ENCODE assay signal across 13 cellular contexts in the genomic region with DNA sequence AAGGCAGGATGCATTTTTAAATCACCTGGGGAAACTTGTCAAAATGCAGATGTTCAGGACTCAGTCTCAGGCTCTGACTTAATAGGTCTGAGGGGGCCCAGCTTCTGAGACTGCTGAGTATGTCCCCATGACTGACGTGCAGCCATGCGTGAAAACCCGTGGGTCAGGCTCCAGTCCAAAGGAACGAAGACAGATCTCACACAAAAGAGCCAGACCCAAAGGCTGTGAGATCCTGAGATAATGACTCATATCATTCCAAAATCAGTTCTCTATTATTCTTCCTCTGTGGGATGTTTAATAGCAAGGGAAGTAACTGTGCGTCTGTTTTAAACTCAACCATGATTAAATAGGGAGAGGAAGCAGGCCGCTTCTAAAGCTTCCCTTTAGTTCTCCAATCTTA.
A peak's percentile ranks its signal among the peaks of the same experiment; 100 is the strongest.
DNase-seq lines count a peak whose midpoint lies in the region; ATAC-seq, FAIRE-seq and TF ChIP-seq lines count a peak whose summit lies in the region.
"Had no signal": no experiment of that assay in that cellular context is flagged by ENCODE, and none has a peak within 500 bp of the region (broad histone marks: within the 10 kb centered on the region; RNA-seq: fewer than 3 reads in every experiment).

No MANE protein-coding gene starts in this region.

- H3K4me1 Mint-ChIP-seq in WTC11: peaks cover 10% of the 10 kb centered on the region; the same call in 1 of the 2 replicates
- H3K4me1 Mint-ChIP-seq: CD4-positive, alpha-beta memory T cell had no signal

- no peak overlapping the region for H3K27ac Mint-ChIP-seq in WTC11
- H3K27ac Mint-ChIP-seq: CD4-positive, alpha-beta memory T cell had no signal

- H3K36me3 ChIP-seq in HEK293 (ENCODE audit: control insufficient read depth in 2 of 2, insufficient read depth in 1 of 2, low read length in 2 of 2): no peaks in the 10 kb centered on the region
- H3K36me3 ChIP-seq: gastrocnemius medialis, WERI-Rb-1 had no signal

- peak; percentile 55 for DNase-seq in astrocyte of the spinal cord (ENCODE audit: low read depth, low spot score)
- peak; percentile 91 for DNase-seq in kidney tubule cell (ENCODE audit: low spot score)
- peak; percentile 13 for DNase-seq in urothelium cell line (ENCODE audit: low spot score)
- no peak for DNase-seq in hepatic stellate cell (ENCODE audit: low spot score)
- no peak for DNase-seq in NCI-H345 treated with DMSO at 0.1 percent for 48 hours (lab: John Stamatoyannopoulos, UW; ENCODE audit: unreplicated experiment)
- DNase-seq in WTC11 (ENCODE audit: low spot score): no peak
- DNase-seq: CD4-positive, alpha-beta memory T cell; effector CD4-positive, alpha-beta T cell; gastrocnemius medialis; MV-4-11; psoas muscle; WERI-Rb-1 had no signal

- H3K27me3 Mint-ChIP-seq in WTC11 (ENCODE audit: low read depth): no peaks in the 10 kb centered on the region; the same call in none of the 2 replicates

- ATAC-seq in WTC11: no peak
- ATAC-seq: gastrocnemius medialis, psoas muscle had no signal

- peaks cover 25% of the 10 kb centered on the region for H3K9me3 Mint-ChIP-seq in WTC11

- H3K36me3 Mint-ChIP-seq in WTC11: peaks cover 10% of the 10 kb centered on the region
- H3K36me3 Mint-ChIP-seq: CD4-positive, alpha-beta memory T cell had no signal

- H3K4me1 ChIP-seq in HEK293 (ENCODE audit: control insufficient read depth, insufficient read depth, low read length): peaks cover 2% of the 10 kb centered on the region; the same call in 1 of the 2 replicates
- H3K4me1 ChIP-seq: gastrocnemius medialis, psoas muscle had no signal

- no peak overlapping the region for H3K4me3 Mint-ChIP-seq in WTC11
- H3K4me3 Mint-ChIP-seq: CD4-positive, alpha-beta memory T cell had no signal

- POLR2A ChIA-PET in HEK293 (lab: Yijun Ruan, JAX) (interaction anchor here (0.7 kb wide), 1 partner anchor 31 kb away, joined by 5 read pairs; no protein-coding TSS in a partner anchor), WTC11 (lab: Charles Lee) (interaction anchor here (0.7 kb wide), 1 partner anchor 36 kb away, joined by 3 read pairs; no protein-coding TSS in a partner anchor)

- CTCF ChIA-PET in HEK293 (lab: Yijun Ruan, JAX) (no interaction called here), WTC11 (lab: Charles Lee) (no interaction called here)

- H3K9me3 ChIP-seq in HEK293 (ENCODE audit: control insufficient read depth, insufficient read depth, low read depth, low read length): no peaks in the 10 kb centered on the region
- H3K9me3 ChIP-seq: gastrocnemius medialis, psoas muscle had no signal

- H3K27ac ChIP-seq in HEK293 (ENCODE audit: extremely low read depth, low read depth, low read length): no peak overlapping the region
- H3K27ac ChIP-seq: gastrocnemius medialis, psoas muscle, WERI-Rb-1 had no signal

- no peak overlapping the region for H3K4me3 ChIP-seq in HEK293 (ENCODE audit: low read depth, low read length)
- H3K4me3 ChIP-seq in astrocyte of the spinal cord (ENCODE audit: low read depth, low read length): no peak overlapping the region
- H3K4me3 ChIP-seq: gastrocnemius medialis, psoas muscle had no signal

- in situ Hi-C loops in astrocyte of the spinal cord (cut with HindIII; ENCODE audit: low sequenced_read_pairs): no loop called here

- no peak for FAIRE-seq in urothelium cell line (lab: Jason Lieb, UNC)

- TF ChIP-seq CTCF in HEK293 (tag by site-specific recombination; IDR thresholded peaks at IDR 0.05) (no peak), astrocyte of the spinal cord (IDR thresholded peaks at IDR 0.05; ENCODE audit: low read depth, low read length) (no peak), WTC11 (IDR thresholded peaks at IDR 0.05) (no peak)

TF ChIP-seq in HEK293, 187 proteins besides CTCF, POLR2A, EP300 and RAD21 (continues in another document):
- TF ChIP-seq, protein P1, sequence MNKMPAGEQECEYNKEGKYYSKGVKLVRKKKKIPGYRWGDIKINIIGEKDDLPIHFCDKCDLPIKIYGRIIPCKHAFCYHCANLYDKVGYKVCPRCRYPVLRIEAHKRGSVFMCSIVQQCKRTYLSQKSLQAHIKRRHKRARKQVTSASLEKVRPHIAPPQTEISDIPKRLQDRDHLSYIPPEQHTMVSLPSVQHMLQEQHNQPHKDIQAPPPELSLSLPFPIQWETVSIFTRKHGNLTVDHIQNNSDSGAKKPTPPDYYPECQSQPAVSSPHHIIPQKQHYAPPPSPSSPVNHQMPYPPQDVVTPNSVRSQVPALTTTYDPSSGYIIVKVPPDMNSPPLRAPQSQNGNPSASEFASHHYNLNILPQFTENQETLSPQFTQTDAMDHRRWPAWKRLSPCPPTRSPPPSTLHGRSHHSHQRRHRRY (tag by site-specific recombination; IDR thresholded peaks at IDR 0.05): no peak
- TF ChIP-seq ZNF324 (tag by site-specific recombination; IDR thresholded peaks at IDR 0.05): no peak
- TF ChIP-seq ZBTB17 (tag by site-specific recombination; IDR thresholded peaks at IDR 0.05): peak; percentile 74
- TF ChIP-seq, protein P2, sequence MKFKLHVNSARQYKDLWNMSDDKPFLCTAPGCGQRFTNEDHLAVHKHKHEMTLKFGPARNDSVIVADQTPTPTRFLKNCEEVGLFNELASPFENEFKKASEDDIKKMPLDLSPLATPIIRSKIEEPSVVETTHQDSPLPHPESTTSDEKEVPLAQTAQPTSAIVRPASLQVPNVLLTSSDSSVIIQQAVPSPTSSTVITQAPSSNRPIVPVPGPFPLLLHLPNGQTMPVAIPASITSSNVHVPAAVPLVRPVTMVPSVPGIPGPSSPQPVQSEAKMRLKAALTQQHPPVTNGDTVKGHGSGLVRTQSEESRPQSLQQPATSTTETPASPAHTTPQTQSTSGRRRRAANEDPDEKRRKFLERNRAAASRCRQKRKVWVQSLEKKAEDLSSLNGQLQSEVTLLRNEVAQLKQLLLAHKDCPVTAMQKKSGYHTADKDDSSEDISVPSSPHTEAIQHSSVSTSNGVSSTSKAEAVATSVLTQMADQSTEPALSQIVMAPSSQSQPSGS (tag by site-specific recombination; IDR thresholded peaks at IDR 0.05; ENCODE audit: low read depth): no peak
- TF ChIP-seq, protein P3, sequence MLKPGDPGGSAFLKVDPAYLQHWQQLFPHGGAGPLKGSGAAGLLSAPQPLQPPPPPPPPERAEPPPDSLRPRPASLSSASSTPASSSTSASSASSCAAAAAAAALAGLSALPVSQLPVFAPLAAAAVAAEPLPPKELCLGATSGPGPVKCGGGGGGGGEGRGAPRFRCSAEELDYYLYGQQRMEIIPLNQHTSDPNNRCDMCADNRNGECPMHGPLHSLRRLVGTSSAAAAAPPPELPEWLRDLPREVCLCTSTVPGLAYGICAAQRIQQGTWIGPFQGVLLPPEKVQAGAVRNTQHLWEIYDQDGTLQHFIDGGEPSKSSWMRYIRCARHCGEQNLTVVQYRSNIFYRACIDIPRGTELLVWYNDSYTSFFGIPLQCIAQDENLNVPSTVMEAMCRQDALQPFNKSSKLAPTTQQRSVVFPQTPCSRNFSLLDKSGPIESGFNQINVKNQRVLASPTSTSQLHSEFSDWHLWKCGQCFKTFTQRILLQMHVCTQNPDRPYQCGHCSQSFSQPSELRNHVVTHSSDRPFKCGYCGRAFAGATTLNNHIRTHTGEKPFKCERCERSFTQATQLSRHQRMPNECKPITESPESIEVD (tag by site-specific recombination; IDR thresholded peaks at IDR 0.05): no peak

TF ChIP-seq in WTC11, 78 proteins besides CTCF, POLR2A, EP300 and RAD21 (continues in another document):
- TF ChIP-seq, protein P4, sequence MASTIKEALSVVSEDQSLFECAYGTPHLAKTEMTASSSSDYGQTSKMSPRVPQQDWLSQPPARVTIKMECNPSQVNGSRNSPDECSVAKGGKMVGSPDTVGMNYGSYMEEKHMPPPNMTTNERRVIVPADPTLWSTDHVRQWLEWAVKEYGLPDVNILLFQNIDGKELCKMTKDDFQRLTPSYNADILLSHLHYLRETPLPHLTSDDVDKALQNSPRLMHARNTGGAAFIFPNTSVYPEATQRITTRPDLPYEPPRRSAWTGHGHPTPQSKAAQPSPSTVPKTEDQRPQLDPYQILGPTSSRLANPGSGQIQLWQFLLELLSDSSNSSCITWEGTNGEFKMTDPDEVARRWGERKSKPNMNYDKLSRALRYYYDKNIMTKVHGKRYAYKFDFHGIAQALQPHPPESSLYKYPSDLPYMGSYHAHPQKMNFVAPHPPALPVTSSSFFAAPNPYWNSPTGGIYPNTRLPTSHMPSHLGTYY (CRISPR knock-in tag; IDR thresholded peaks at IDR 0.05): no peak
- TF ChIP-seq OVOL2 (CRISPR knock-in tag; IDR thresholded peaks at IDR 0.05; ENCODE audit: borderline replicate concordance): no peak
- TF ChIP-seq, protein P2 (CRISPR knock-in tag; IDR thresholded peaks at IDR 0.05; ENCODE audit: borderline replicate concordance, low read depth): no peak
- TF ChIP-seq GRHL2 (CRISPR knock-in tag; IDR thresholded peaks at IDR 0.05; ENCODE audit: insufficient replicate concordance, severe bottlenecking): no peak
- no peak for TF ChIP-seq RELA (CRISPR knock-in tag; IDR thresholded peaks at IDR 0.05; ENCODE audit: borderline replicate concordance)
- no peak for TF ChIP-seq SMAD4 (CRISPR knock-in tag; IDR thresholded peaks at IDR 0.05)
- TF ChIP-seq, protein P5, sequence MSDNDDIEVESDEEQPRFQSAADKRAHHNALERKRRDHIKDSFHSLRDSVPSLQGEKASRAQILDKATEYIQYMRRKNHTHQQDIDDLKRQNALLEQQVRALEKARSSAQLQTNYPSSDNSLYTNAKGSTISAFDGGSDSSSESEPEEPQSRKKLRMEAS (CRISPR knock-in tag; IDR thresholded peaks at IDR 0.05): no peak
- TF ChIP-seq CBFB (CRISPR knock-in tag; IDR thresholded peaks at IDR 0.05; ENCODE audit: low read depth): no peak
- TF ChIP-seq, protein P6, sequence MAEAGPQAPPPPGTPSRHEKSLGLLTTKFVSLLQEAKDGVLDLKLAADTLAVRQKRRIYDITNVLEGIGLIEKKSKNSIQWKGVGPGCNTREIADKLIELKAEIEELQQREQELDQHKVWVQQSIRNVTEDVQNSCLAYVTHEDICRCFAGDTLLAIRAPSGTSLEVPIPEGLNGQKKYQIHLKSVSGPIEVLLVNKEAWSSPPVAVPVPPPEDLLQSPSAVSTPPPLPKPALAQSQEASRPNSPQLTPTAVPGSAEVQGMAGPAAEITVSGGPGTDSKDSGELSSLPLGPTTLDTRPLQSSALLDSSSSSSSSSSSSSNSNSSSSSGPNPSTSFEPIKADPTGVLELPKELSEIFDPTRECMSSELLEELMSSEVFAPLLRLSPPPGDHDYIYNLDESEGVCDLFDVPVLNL (CRISPR knock-in tag; IDR thresholded peaks at IDR 0.05; ENCODE audit: borderline replicate concordance, low read depth): no peak

Comparison
In these comparisons a context has a peak if more than half of its experiments do, and no peak if none do; other contexts are left out.
1. DNase-seq: peak in astrocyte of the spinal cord (single experiment), kidney tubule cell (single experiment) and urothelium cell line (single experiment); none in hepatic stellate cell (single experiment), NCI-H345 treated with DMSO at 0.1 percent for 48 hours (single experiment) and WTC11 (single experiment).